8 cellular contexts compared by ENCODE assay signal in genomic region chr11:133082851-133083488, GRCh38.
DNase-seq lines count a peak whose midpoint lies in the region; ATAC-seq, FAIRE-seq and TF ChIP-seq lines count a peak whose summit lies in the region.

No MANE protein-coding gene starts in this region.

- H3K9ac ChIP-seq in MM.1S (ENCODE audit: low read length) (no peak overlapping the region), endothelial cell of umbilical vein (replicated peaks; ENCODE audit: extremely low read depth, insufficient read depth, low read length) (no peak overlapping the region)

- ATAC-seq in activated CD4-positive, alpha-beta T cell treated with anti-CD3 and anti-CD28 coated beads for 36 hours = peak; percentile 98
- ATAC-seq in mucosa of descending colon (peak; percentile 98), GM19324 (IDR thresholded peaks at IDR 0.05; ENCODE audit: low FRiP score, unreplicated experiment) (no peak)
- peak; percentile 58 for ATAC-seq in stimulated activated memory B cell treated with anti-CD40 and anti-IgM and Interleukin-4, amounts not matched to agents 10 μg/mL and 1 μg/mL and 100 μg/mL, for 72 hours

- CTCF ChIA-PET in activated CD4-positive, alpha-beta T cell treated with anti-CD3 and anti-CD28 coated beads for 36 hours (lab: Charles Lee) = no interaction called here
- CTCF ChIA-PET in endothelial cell of umbilical vein (lab: Charles Lee) = interaction anchor here (1.7 kb wide), 1 partner anchor 752 kb away, joined by 9 read pairs; no protein-coding TSS in a partner anchor

- peaks cover 11% of the 10 kb centered on the region for H3K27me3 ChIP-seq in H7 (ENCODE audit: control insufficient read depth, insufficient read depth, low read length)
- 0 out of 2 replicates have a peak, but pooled peaks cover 5% of the 10 kb centered on the region for H3K27me3 ChIP-seq in MM.1S (replicated peaks; ENCODE audit: insufficient read depth, low read length)
- no peaks in the 10 kb centered on the region for H3K27me3 ChIP-seq in endothelial cell of umbilical vein (ENCODE audit: control insufficient read depth in 2 of 2, insufficient read depth in 2 of 2, low read length in 2 of 2)

- BruUV-seq in endothelial cell of umbilical vein (replicated peaks; lab: Mats Ljungman, UMichigan) = no TSS peak

- dilution Hi-C loops in endothelial cell of umbilical vein (cut with MboI; ENCODE audit: extremely low pct_ligation_motif_present, low sequenced_read_pairs) = no loop called here

- DNase-seq in H7 (peak; percentile 96), MM.1S (peak; percentile 59), endothelial cell of umbilical vein (ENCODE audit: low read depth, low spot score) (peak; percentile 45), mucosa of descending colon (peak; percentile 57 to 71 (median 61))
- peak; percentile 85 for DNase-seq in activated CD4-positive, alpha-beta T cell treated with anti-CD3 and anti-CD28 coated beads for 36 hours

- H3K27ac Mint-ChIP-seq in activated CD4-positive, alpha-beta T cell treated with anti-CD3 and anti-CD28 coated beads for 36 hours = no peak overlapping the region
- H3K27ac Mint-ChIP-seq in stimulated activated memory B cell treated with anti-CD40 and anti-IgM and Interleukin-4, amounts not matched to agents 10 μg/mL and 1 μg/mL and 100 μg/mL, for 72 hours = no peak overlapping the region

- TF ChIP-seq CTCF in GM12872 (IDR thresholded peaks at IDR 0.05; ENCODE audit: insufficient read depth, low read depth, low read length) (peak; percentile 72; the same call in 2 of the 3 replicates), MM.1S (IDR thresholded peaks at IDR 0.05; ENCODE audit: low read length) (peak; percentile 39), endothelial cell of umbilical vein (IDR thresholded peaks at IDR 0.05; ENCODE audit: extremely low read depth in 1 of 2, insufficient read depth in 1 of 2, low read depth in 1 of 2, low read length in 2 of 2) (peak; percentile 74 to 99), mucosa of descending colon (IDR thresholded peaks at IDR 0.05) (peak; percentile 87)

- H3K9me3 ChIP-seq in MM.1S (replicated peaks; ENCODE audit: insufficient read depth, low read length) (no peaks in the 10 kb centered on the region), endothelial cell of umbilical vein (replicated peaks; ENCODE audit: control insufficient read depth, insufficient read depth, low read length) (no peaks in the 10 kb centered on the region), mucosa of descending colon (no peaks in the 10 kb centered on the region)

- peak overlapping the region; percentile 26 for H3K4me3 Mint-ChIP-seq in activated CD4-positive, alpha-beta T cell treated with anti-CD3 and anti-CD28 coated beads for 36 hours
- peak overlapping the region; percentile 13 for H3K4me3 Mint-ChIP-seq in stimulated activated memory B cell treated with anti-CD40 and anti-IgM and Interleukin-4, amounts not matched to agents 10 μg/mL and 1 μg/mL and 100 μg/mL, for 72 hours

- intact Hi-C loops in activated CD4-positive, alpha-beta T cell treated with anti-CD3 and anti-CD28 coated beads for 36 hours (cut with DNase I, micrococcal nuclease) = loop anchor here in 1 of 2 experiments (1.0 kb wide), 2 partner anchors 80 to 752 kb away; no protein-coding TSS in a partner anchor
- intact Hi-C loops in endothelial cell of umbilical vein (cut with micrococcal nuclease) (loop anchor here (1.0 kb wide), 1 partner anchor 752 kb away; no protein-coding TSS in a partner anchor), mucosa of descending colon (cut with DNase I, micrococcal nuclease) (loop anchor here in 1 of 2 donors (5.0 kb wide), 1 partner anchor 749 kb away; no protein-coding TSS in a partner anchor)

- H2AFZ ChIP-seq in MM.1S (ENCODE audit: low read length) (peak overlapping the region; percentile 11; the same call in 1 of the 2 replicates), endothelial cell of umbilical vein (ENCODE audit: low read depth, low read length) (peak overlapping the region; percentile 98)

- no peaks in the 10 kb centered on the region for H3K9me2 ChIP-seq in MM.1S (replicated peaks; ENCODE audit: insufficient read depth, low read length)

- H3K36me3 Mint-ChIP-seq in activated CD4-positive, alpha-beta T cell treated with anti-CD3 and anti-CD28 coated beads for 36 hours (ENCODE audit: low read depth) = no peaks in the 10 kb centered on the region
- H3K36me3 Mint-ChIP-seq in stimulated activated memory B cell treated with anti-CD40 and anti-IgM and Interleukin-4, amounts not matched to agents 10 μg/mL and 1 μg/mL and 100 μg/mL, for 72 hours = no peaks in the 10 kb centered on the region

- H3K27me3 Mint-ChIP-seq in activated CD4-positive, alpha-beta T cell treated with anti-CD3 and anti-CD28 coated beads for 36 hours = peaks cover 43% of the 10 kb centered on the region
- peaks cover 30% of the 10 kb centered on the region for H3K27me3 Mint-ChIP-seq in stimulated activated memory B cell treated with anti-CD40 and anti-IgM and Interleukin-4, amounts not matched to agents 10 μg/mL and 1 μg/mL and 100 μg/mL, for 72 hours

- H3K27ac ChIP-seq in MM.1S (ENCODE audit: low read length) = no peak overlapping the region
- H3K27ac ChIP-seq in endothelial cell of umbilical vein (ENCODE audit: insufficient read depth, low read depth, low read length) = no peak overlapping the region

- H3F3A ChIP-seq in MM.1S (ENCODE audit: insufficient read depth, low read length) = no peaks in the 10 kb centered on the region

- peak overlapping the region; percentile 65 for H3K4me3 ChIP-seq in H7 (ENCODE audit: insufficient read depth, low read depth, low read length)
- H3K4me3 ChIP-seq in MM.1S (ENCODE audit: low read length) = no peak overlapping the region
- H3K4me3 ChIP-seq in endothelial cell of umbilical vein (replicated peaks in 1 of 3; ENCODE audit: insufficient read depth in 1 of 3, low read depth in 1 of 3, low read length in 3 of 3) = peak overlapping the region in 2 of 3 experiments; percentile 30 to 34
- no peak overlapping the region for H3K4me3 ChIP-seq in mucosa of descending colon

- no peaks in the 10 kb centered on the region for H3K9me1 ChIP-seq in endothelial cell of umbilical vein (replicated peaks; ENCODE audit: control insufficient read depth, extremely low read depth, insufficient read depth, low read length)

- no peak for TF ChIP-seq POLR2A in endothelial cell of umbilical vein (IDR thresholded peaks at IDR 0.05; ENCODE audit: low read depth, low read length)

- POLR2A ChIA-PET in activated CD4-positive, alpha-beta T cell treated with anti-CD3 and anti-CD28 coated beads for 36 hours (lab: Charles Lee) = no interaction called here
- POLR2A ChIA-PET in endothelial cell of umbilical vein (lab: Charles Lee) = no interaction called here

- H3K79me2 ChIP-seq in MM.1S (ENCODE audit: low read length) (no peaks in the 10 kb centered on the region), endothelial cell of umbilical vein (ENCODE audit: control insufficient read depth, insufficient read depth, low read length) (no peaks in the 10 kb centered on the region)

- H3K36me3 ChIP-seq in H7 (replicated peaks; ENCODE audit: control insufficient read depth, insufficient read depth, low read length) (no peaks in the 10 kb centered on the region), MM.1S (replicated peaks; ENCODE audit: insufficient read depth, low read length) (no peaks in the 10 kb centered on the region), endothelial cell of umbilical vein (ENCODE audit: control insufficient read depth in 2 of 2, extremely low read depth in 1 of 2, insufficient read depth in 2 of 2, low read length in 2 of 2) (no peaks in the 10 kb centered on the region), mucosa of descending colon (ENCODE audit: low read depth) (no peaks in the 10 kb centered on the region)

- no peaks in the 10 kb centered on the region for H3K4me1 Mint-ChIP-seq in activated CD4-positive, alpha-beta T cell treated with anti-CD3 and anti-CD28 coated beads for 36 hours
- peaks cover 7% of the 10 kb centered on the region for H3K4me1 Mint-ChIP-seq in stimulated activated memory B cell treated with anti-CD40 and anti-IgM and Interleukin-4, amounts not matched to agents 10 μg/mL and 1 μg/mL and 100 μg/mL, for 72 hours

- H3K4me2 ChIP-seq in MM.1S (ENCODE audit: low read depth, low read length) (0 out of 2 replicates have a peak overlapping the region, but pooled peaks have one; percentile 24), endothelial cell of umbilical vein (ENCODE audit: insufficient read depth, low read length) (peak overlapping the region; percentile 55)

- H4K20me1 ChIP-seq in MM.1S (ENCODE audit: insufficient read depth, low read length) (no peaks in the 10 kb centered on the region), endothelial cell of umbilical vein (replicated peaks; ENCODE audit: control insufficient read depth, extremely low read depth, insufficient read depth, low read length) (no peaks in the 10 kb centered on the region)

- FAIRE-seq in endothelial cell of umbilical vein (lab: Jason Lieb, UNC) = peak; percentile 49

- H3K9me3 Mint-ChIP-seq in activated CD4-positive, alpha-beta T cell treated with anti-CD3 and anti-CD28 coated beads for 36 hours (ENCODE audit: low read depth) = no peaks in the 10 kb centered on the region
- H3K9me3 Mint-ChIP-seq in stimulated activated memory B cell treated with anti-CD40 and anti-IgM and Interleukin-4, amounts not matched to agents 10 μg/mL and 1 μg/mL and 100 μg/mL, for 72 hours = no peaks in the 10 kb centered on the region

- H3K4me1 ChIP-seq in MM.1S (ENCODE audit: low read length) = no peaks in the 10 kb centered on the region
- H3K4me1 ChIP-seq in endothelial cell of umbilical vein (ENCODE audit: control insufficient read depth, extremely low read depth, insufficient read depth, low read length) = no peaks in the 10 kb centered on the region
- H3K4me1 ChIP-seq in mucosa of descending colon (ENCODE audit: low read depth) = peaks cover 5% of the 10 kb centered on the region

TF ChIP-seq in endothelial cell of umbilical vein, 7 proteins besides CTCF, POLR2A, EP300 and RAD21:
- TF ChIP-seq GATA2 (IDR thresholded peaks at IDR 0.05; ENCODE audit: insufficient read depth, insufficient read length, low read depth, low read length) (no peak), EZH2 (IDR thresholded peaks at IDR 0.05; ENCODE audit: borderline replicate concordance, low read depth, low read length, severe bottlenecking) (no peak), FOS (IDR thresholded peaks at IDR 0.05; ENCODE audit: borderline replicate concordance, insufficient read depth, low read length) (no peak), JUN (IDR thresholded peaks at IDR 0.05; ENCODE audit: borderline replicate concordance, insufficient read depth, insufficient read length, low read depth) (no peak), MYC (IDR thresholded peaks at IDR 0.05; ENCODE audit: low read depth, low read length) (no peak), POLR2AphosphoS5 (IDR thresholded peaks at IDR 0.05; ENCODE audit: insufficient read depth, low read depth, low read length) (no peak)
- TF ChIP-seq, protein P1, sequence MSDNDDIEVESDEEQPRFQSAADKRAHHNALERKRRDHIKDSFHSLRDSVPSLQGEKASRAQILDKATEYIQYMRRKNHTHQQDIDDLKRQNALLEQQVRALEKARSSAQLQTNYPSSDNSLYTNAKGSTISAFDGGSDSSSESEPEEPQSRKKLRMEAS (IDR thresholded peaks at IDR 0.05; ENCODE audit: insufficient read depth, insufficient read length) = no peak
TF ChIP-seq in endothelial cell of umbilical vein: peak in this region for 0.

Comparison
In these comparisons a context has a peak if more than half of its experiments do, and no peak if none do; other contexts are left out.
1. DNase-seq: peak in every context shown above with its lines; median percentile 96 in H7; 85 in activated CD4-positive, alpha-beta T cell treated with anti-CD3 and anti-CD28 coated beads for 36 hours; 61 in mucosa of descending colon; 59 in MM.1S; 45 in endothelial cell of umbilical vein.
2. H3K4me3 ChIP-seq: peak in H7 (single experiment) and endothelial cell of umbilical vein (2 of 3); none in MM.1S (single experiment) and mucosa of descending colon (single experiment).
3. Peak in every context shown above with its lines, with median percentiles within 50 percentile points of each other: CTCF ChIP-seq.